In genomic region chr3:182717216-182717615, GRCh38 we compare ENCODE assay signal across 8 cellular contexts.
DNase-seq lines count a peak whose midpoint lies in the region; ATAC-seq and TF ChIP-seq lines count a peak whose summit lies in the region.
"Had no signal": no experiment of that assay in that cellular context is flagged by ENCODE, and none has a peak within 500 bp of the region (broad histone marks: within the 10 kb centered on the region; RNA-seq: fewer than 3 reads in every experiment).

No MANE protein-coding gene starts in this region.

- no peak overlapping the region for H3K9ac ChIP-seq in mesenchymal stem cell (ENCODE audit: low read length)

- no peak overlapping the region for H3K23ac ChIP-seq in mesenchymal stem cell (ENCODE audit: low read length in 2 of 2)

- H2BK120ac ChIP-seq in mesenchymal stem cell (ENCODE audit: low read depth, low read length) = no peak overlapping the region

- H3K27me3 Mint-ChIP-seq in stimulated activated memory B cell treated with anti-CD40 and anti-IgM and Interleukin-4, amounts not matched to agents 10 μg/mL and 1 μg/mL and 100 μg/mL, for 72 hours = no peaks in the 10 kb centered on the region

- ATAC-seq in GM19351 (IDR thresholded peaks at IDR 0.05; ENCODE audit: unreplicated experiment) = peak; percentile 87
- ATAC-seq in HG02763 (IDR thresholded peaks at IDR 0.05; ENCODE audit: unreplicated experiment) = peak; percentile 83
- ATAC-seq in stimulated activated memory B cell treated with anti-CD40 and anti-IgM and Interleukin-4, amounts not matched to agents 10 μg/mL and 1 μg/mL and 100 μg/mL, for 72 hours = peak; percentile 78

- H3K27me3 ChIP-seq in esophagus muscularis mucosa (no peaks in the 10 kb centered on the region), mesenchymal stem cell (ENCODE audit: control insufficient read depth in 1 of 2, insufficient read depth in 1 of 2, low read length in 2 of 2) (no peaks in the 10 kb centered on the region)

- no peak overlapping the region for H3K27ac ChIP-seq in esophagus muscularis mucosa (replicated peaks in 1 of 4)
- H3K27ac ChIP-seq in mesenchymal stem cell (ENCODE audit: low read length, poor library complexity, severe bottlenecking) = no peak overlapping the region

- intact Hi-C loops in esophagus muscularis mucosa (cut with DNase I) = no loop called here

- no peak overlapping the region for H3K4me3 ChIP-seq in esophagus muscularis mucosa
- H3K4me3 ChIP-seq in mesenchymal stem cell (ENCODE audit: insufficient read depth in 1 of 2, low read depth in 1 of 2, low read length in 2 of 2) = no peak overlapping the region

- H4K8ac ChIP-seq in mesenchymal stem cell (ENCODE audit: low read length) = no peak overlapping the region

- no peak overlapping the region for H2BK5ac ChIP-seq in mesenchymal stem cell (ENCODE audit: low read depth, low read length, poor library complexity, severe bottlenecking)

- no peak overlapping the region for H2BK12ac ChIP-seq in mesenchymal stem cell (ENCODE audit: low read length in 2 of 2)

- no peaks in the 10 kb centered on the region for H3K79me1 ChIP-seq in mesenchymal stem cell (replicated peaks; ENCODE audit: low read length, poor library complexity, severe bottlenecking)

- no peak overlapping the region for H3K4me2 ChIP-seq in mesenchymal stem cell (ENCODE audit: low read length, poor library complexity, severe bottlenecking)

- DNase-seq in HT-29 (ENCODE audit: low spot score) (peak; percentile 40), esophagus muscularis mucosa (ENCODE audit: extremely low spot score) (no peak), mucosa of gallbladder (ENCODE audit: low spot score) (no peak), mesenchymal stem cell (no peak)

- H2AFZ ChIP-seq in mesenchymal stem cell (ENCODE audit: low read depth, low read length) = no peak overlapping the region

- no peaks in the 10 kb centered on the region for H3K9me3 Mint-ChIP-seq in stimulated activated memory B cell treated with anti-CD40 and anti-IgM and Interleukin-4, amounts not matched to agents 10 μg/mL and 1 μg/mL and 100 μg/mL, for 72 hours
- H3K9me3 Mint-ChIP-seq: central memory CD8-positive, alpha-beta T cell had no signal

- no peak for TF ChIP-seq EP300 in esophagus muscularis mucosa (IDR thresholded peaks at IDR 0.05)

- H3K4me1 ChIP-seq in esophagus muscularis mucosa (no peaks in the 10 kb centered on the region), mesenchymal stem cell (ENCODE audit: control insufficient read depth, insufficient read depth, low read depth, low read length) (no peaks in the 10 kb centered on the region)

- H3K36me3 ChIP-seq in esophagus muscularis mucosa (no peaks in the 10 kb centered on the region), mesenchymal stem cell (ENCODE audit: control insufficient read depth in 1 of 2, insufficient read depth in 2 of 2, low read depth in 1 of 2, low read length in 2 of 2) (no peaks in the 10 kb centered on the region)

- WGBS in esophagus muscularis mucosa = 68% methylated on average over 2 of the region's 2 CpGs
- WGBS in mesenchymal stem cell = 82% methylated on average over 2 of the region's 2 CpGs

- no peak overlapping the region for H2AK5ac ChIP-seq in mesenchymal stem cell (ENCODE audit: low read length, severe bottlenecking)

- H3K4me1 Mint-ChIP-seq in stimulated activated memory B cell treated with anti-CD40 and anti-IgM and Interleukin-4, amounts not matched to agents 10 μg/mL and 1 μg/mL and 100 μg/mL, for 72 hours = peaks cover 7% of the 10 kb centered on the region

- no peak overlapping the region for H3K18ac ChIP-seq in mesenchymal stem cell (ENCODE audit: low read depth in 1 of 2, low read length in 2 of 2)

- TF ChIP-seq POLR2A in esophagus muscularis mucosa (IDR thresholded peaks at IDR 0.05; ENCODE audit: low read depth) = no peak

- H2BK15ac ChIP-seq in mesenchymal stem cell (ENCODE audit: low read depth, poor library complexity, severe bottlenecking) = no peak overlapping the region

- H3K9me3 ChIP-seq in esophagus muscularis mucosa (no peaks in the 10 kb centered on the region), mesenchymal stem cell (ENCODE audit: control insufficient read depth, low read length) (no peaks in the 10 kb centered on the region)

- H3K4me3 Mint-ChIP-seq in stimulated activated memory B cell treated with anti-CD40 and anti-IgM and Interleukin-4, amounts not matched to agents 10 μg/mL and 1 μg/mL and 100 μg/mL, for 72 hours = no peak overlapping the region
- H3K4me3 Mint-ChIP-seq: central memory CD8-positive, alpha-beta T cell had no signal

- H3K36me3 Mint-ChIP-seq in stimulated activated memory B cell treated with anti-CD40 and anti-IgM and Interleukin-4, amounts not matched to agents 10 μg/mL and 1 μg/mL and 100 μg/mL, for 72 hours = no peaks in the 10 kb centered on the region

- TF ChIP-seq CTCF in esophagus muscularis mucosa (IDR thresholded peaks at IDR 0.05) = no peak

- no peak overlapping the region for H4K91ac ChIP-seq in mesenchymal stem cell (ENCODE audit: low read length)

- H3K27ac Mint-ChIP-seq in stimulated activated memory B cell treated with anti-CD40 and anti-IgM and Interleukin-4, amounts not matched to agents 10 μg/mL and 1 μg/mL and 100 μg/mL, for 72 hours = no peak overlapping the region

- no peak overlapping the region for H3K14ac ChIP-seq in mesenchymal stem cell (ENCODE audit: low read length in 2 of 2)

- H3K4ac ChIP-seq in mesenchymal stem cell (ENCODE audit: low read depth in 1 of 2, low read length in 2 of 2) = no peak overlapping the region
